In genomic region chr17:15931394-15931793, GRCh38 we compare ENCODE assay signal across 14 cellular contexts.
"Had no signal": no experiment of that assay in that cellular context is flagged by ENCODE, and none has a peak within 500 bp of the region (broad histone marks: within the 10 kb centered on the region; RNA-seq: fewer than 3 reads in every experiment).

No MANE protein-coding gene starts in this region.

- H3K9me3 ChIP-seq: sigmoid colon had no signal

- H3K4me3 ChIP-seq: sigmoid colon had no signal

- H3K36me3 ChIP-seq: sigmoid colon, WERI-Rb-1 had no signal

- H3K27ac ChIP-seq: sigmoid colon, WERI-Rb-1 had no signal

- H3K27me3 ChIP-seq: sigmoid colon had no signal

- DNase-seq: activated CD4-positive, alpha-beta T cell treated with anti-CD3 and anti-CD28 coated beads, Interleukin-2, amount 50 U/mL, for 48 hours; activated naive CD8-positive, alpha-beta T cell treated with anti-CD3 and anti-CD28 coated beads for 36 hours; amniotic stem cell; caudate nucleus; erythroblast; foreskin melanocyte; glutamatergic neuron; hypothalamus; midbrain; nucleus accumbens; stimulated activated naive CD4-positive, alpha-beta T cell; T-helper 2 cell; WERI-Rb-1 had no signal
